19 cellular contexts compared by ENCODE assay signal in the genomic region with DNA sequence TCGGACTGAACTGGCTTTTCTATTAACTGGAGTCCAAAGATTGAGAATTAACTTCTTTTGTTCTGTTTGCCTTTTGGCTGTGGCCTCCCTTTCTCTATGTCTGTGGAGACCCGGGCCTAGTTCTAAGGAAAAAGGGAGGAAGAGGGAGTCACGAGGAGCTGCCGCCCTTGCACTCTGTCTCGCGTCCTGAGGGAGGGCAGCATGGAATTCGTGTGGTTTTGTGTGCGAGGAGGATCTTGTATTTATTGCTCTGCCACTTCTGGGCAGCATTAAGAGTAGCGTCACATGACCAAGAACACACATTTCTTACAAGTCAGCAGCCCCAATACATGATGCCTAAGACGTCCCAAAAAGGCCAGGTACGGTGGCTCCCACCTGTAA. TPM values are rescaled to one million over a fixed set of nuclear protein-coding genes. Genes with fewer than 3 reads are reported as not detected.
DNase-seq lines count a peak whose midpoint lies in the region; ATAC-seq and TF ChIP-seq lines count a peak whose summit lies in the region.
"Had no signal": no experiment of that assay in that cellular context is flagged by ENCODE, and none has a peak within 500 bp of the region (broad histone marks: within the 10 kb centered on the region; RNA-seq: fewer than 3 reads in every experiment).

No MANE protein-coding gene starts in this region.

- peaks cover 9% of the 10 kb centered on the region for H3K4me1 Mint-ChIP-seq in activated CD4-positive, alpha-beta T cell treated with anti-CD3 and anti-CD28 coated beads for 36 hours
- no peaks in the 10 kb centered on the region for H3K4me1 Mint-ChIP-seq in H9
- peaks cover 9% of the 10 kb centered on the region for H3K4me1 Mint-ChIP-seq in activated naive CD8-positive, alpha-beta T cell treated with anti-CD3 and anti-CD28 coated beads for 36 hours
- H3K4me1 Mint-ChIP-seq in natural killer cell treated with Interleukin-12 subunit alpha and Interleukin-12 subunit beta and Interleukin-15 and Interleukin-18, amount 100 ng/mL, for 72 hours (ENCODE audit: low read depth in 2 of 2), result peaks cover 10 to 12% of the 10 kb centered on the region in 2 donors

- no peak overlapping the region for H2BK12ac ChIP-seq in H9 (ENCODE audit: insufficient read length, low read depth, low read length)

- H3K23ac ChIP-seq in H9 (ENCODE audit: insufficient read length, low read depth, low read length), result no peak overlapping the region

- no peak overlapping the region for H4K8ac ChIP-seq in H9 (replicated peaks; ENCODE audit: insufficient read length, low read depth, low read length)

- no peak overlapping the region for H2BK120ac ChIP-seq in H9 (ENCODE audit: low read depth, low read length, poor library complexity, severe bottlenecking)

- no peak overlapping the region for H3T11ph ChIP-seq in H9 (ENCODE audit: low read length)

- peaks cover 0 to 16% of the 10 kb centered on the region in 2 donors for H3K36me3 ChIP-seq in aorta (ENCODE audit: control insufficient read depth in 1 of 2, insufficient read depth in 2 of 2, low read length in 1 of 2)

- H3K9ac ChIP-seq in H9 (ENCODE audit: extremely low read depth, insufficient read length, low read length), result no peak overlapping the region

- no peaks in the 10 kb centered on the region for H3K27me3 Mint-ChIP-seq in activated CD4-positive, alpha-beta T cell treated with anti-CD3 and anti-CD28 coated beads for 36 hours
- H3K27me3 Mint-ChIP-seq in H9 (ENCODE audit: low read depth), result no peaks in the 10 kb centered on the region
- no peaks in the 10 kb centered on the region for H3K27me3 Mint-ChIP-seq in activated naive CD8-positive, alpha-beta T cell treated with anti-CD3 and anti-CD28 coated beads for 36 hours
- H3K27me3 Mint-ChIP-seq in natural killer cell treated with Interleukin-12 subunit alpha and Interleukin-12 subunit beta and Interleukin-15 and Interleukin-18, amount 100 ng/mL, for 72 hours, result no peaks in the 10 kb centered on the region

- H2BK20ac ChIP-seq in H9 (ENCODE audit: low read depth, low read length, poor library complexity, severe bottlenecking), result no peak overlapping the region

- H3K4ac ChIP-seq in H9 (ENCODE audit: low read depth, low read length), result no peak overlapping the region

- H3K4me3 ChIP-seq in aorta (ENCODE audit: low read length in 2 of 2), result no peak overlapping the region
- H3K4me3 ChIP-seq: SJSA1, transverse colon had no signal

- H3K4me3 Mint-ChIP-seq in activated CD4-positive, alpha-beta T cell treated with anti-CD3 and anti-CD28 coated beads for 36 hours, result no peak overlapping the region
- H3K4me3 Mint-ChIP-seq in H9, result no peak overlapping the region
- no peak overlapping the region for H3K4me3 Mint-ChIP-seq in activated naive CD8-positive, alpha-beta T cell treated with anti-CD3 and anti-CD28 coated beads for 36 hours
- H3K4me3 Mint-ChIP-seq in natural killer cell treated with Interleukin-12 subunit alpha and Interleukin-12 subunit beta and Interleukin-15 and Interleukin-18, amount 100 ng/mL, for 72 hours, result no peak overlapping the region

- no peaks in the 10 kb centered on the region for H3K9me3 Mint-ChIP-seq in activated CD4-positive, alpha-beta T cell treated with anti-CD3 and anti-CD28 coated beads for 36 hours (ENCODE audit: low read depth)
- H3K9me3 Mint-ChIP-seq in H9, result no peaks in the 10 kb centered on the region
- H3K9me3 Mint-ChIP-seq in activated naive CD8-positive, alpha-beta T cell treated with anti-CD3 and anti-CD28 coated beads for 36 hours, result no peaks in the 10 kb centered on the region
- no peaks in the 10 kb centered on the region for H3K9me3 Mint-ChIP-seq in natural killer cell treated with Interleukin-12 subunit alpha and Interleukin-12 subunit beta and Interleukin-15 and Interleukin-18, amount 100 ng/mL, for 72 hours

- WGBS in H9 (ENCODE audit: extremely low coverage, insufficient read length, low lambda C conversion rate), result no CpG with 5 or more reads among the region's 11 CpGs
- 79 to 80% methylated on average over 11 of the region's 11 CpGs for WGBS in aorta, 2 donors

- H3K36me3 Mint-ChIP-seq in activated CD4-positive, alpha-beta T cell treated with anti-CD3 and anti-CD28 coated beads for 36 hours (ENCODE audit: low read depth), result peaks cover 51% of the 10 kb centered on the region
- H3K36me3 Mint-ChIP-seq in H9 (ENCODE audit: insufficient read depth in 1 of 3, low read depth in 3 of 3), result peaks cover 68 to 84% (median 84%) of the 10 kb centered on the region in 3 experiments; a peak in 6 of 7 replicates
- peaks cover 36% of the 10 kb centered on the region for H3K36me3 Mint-ChIP-seq in activated naive CD8-positive, alpha-beta T cell treated with anti-CD3 and anti-CD28 coated beads for 36 hours
- H3K36me3 Mint-ChIP-seq in natural killer cell treated with Interleukin-12 subunit alpha and Interleukin-12 subunit beta and Interleukin-15 and Interleukin-18, amount 100 ng/mL, for 72 hours, result peaks cover 38% of the 10 kb centered on the region

- H4K91ac ChIP-seq in H9 (ENCODE audit: insufficient read length, low read depth, low read length), result no peak overlapping the region

- no peaks in the 10 kb centered on the region for H3K79me1 ChIP-seq in H9 (ENCODE audit: insufficient read depth, low read depth, low read length, poor library complexity, severe bottlenecking)

- no peak overlapping the region for H4K5ac ChIP-seq in H9 (ENCODE audit: insufficient read length, low read depth, low read length)

- no peak overlapping the region for H2AFZ ChIP-seq in H9 (ENCODE audit: low read length)

- H3K4me2 ChIP-seq in H9 (ENCODE audit: insufficient read depth, insufficient read length, low read length), result no peak overlapping the region

- no peak for TF ChIP-seq CTCF in H9 (conservative IDR thresholded peaks at IDR 0.05)

- H2BK15ac ChIP-seq in H9 (ENCODE audit: low read depth, low read length), result no peak overlapping the region

- intact Hi-C loops in activated CD4-positive, alpha-beta T cell treated with anti-CD3 and anti-CD28 coated beads for 36 hours (cut with DNase I, micrococcal nuclease), result no loop called here
- intact Hi-C loops in aorta (cut with DNase I), result no loop called here

- no peak for DNase-seq in activated CD4-positive, alpha-beta T cell treated with anti-CD3 and anti-CD28 coated beads for 36 hours
- no peak for DNase-seq in activated CD4-positive, alpha-beta T cell treated with anti-CD3 and anti-CD28 coated beads for 48 hours
- DNase-seq in H9 (no peak), aorta (no peak), putamen (ENCODE audit: low spot score) (no peak), COLO668 (lab: John Stamatoyannopoulos, UW; ENCODE audit: unreplicated experiment) (no peak)
- no peak for DNase-seq in activated naive CD8-positive, alpha-beta T cell treated with anti-CD3 and anti-CD28 coated beads for 36 hours
- DNase-seq in natural killer cell treated with Interleukin-12 subunit alpha and Interleukin-12 subunit beta and Interleukin-15 and Interleukin-18, amount 100 ng/mL, for 72 hours (ENCODE audit: low spot score), result no peak
- DNase-seq: activated gamma-delta T cell, brain microvascular endothelial cell, NCI-H1048, NCI-H526, OCI-M1, small intestine, transverse colon had no signal

- no peaks in the 10 kb centered on the region for H3K27me3 ChIP-seq in H9 (ENCODE audit: insufficient read depth, low read length)
- no peaks in the 10 kb centered on the region for H3K27me3 ChIP-seq in aorta (ENCODE audit: control insufficient read depth in 1 of 2, insufficient read depth in 2 of 2, low read length in 1 of 2)
- H3K27me3 ChIP-seq: brain microvascular endothelial cell, SJSA1, transverse colon had no signal

- H2BK5ac ChIP-seq in H9 (ENCODE audit: insufficient read length, low read length), result no peak overlapping the region

- H2AK5ac ChIP-seq in H9 (ENCODE audit: insufficient read length, low read length), result no peak overlapping the region

- H3K9me3 ChIP-seq in H9 (ENCODE audit: control insufficient read depth, low read depth, low read length) (no peaks in the 10 kb centered on the region), aorta (ENCODE audit: control insufficient read depth, low read length) (no peaks in the 10 kb centered on the region)
- H3K9me3 ChIP-seq: SJSA1, transverse colon had no signal

- no peak for ATAC-seq in activated CD4-positive, alpha-beta T cell treated with anti-CD3 and anti-CD28 coated beads for 36 hours
- ATAC-seq in natural killer cell treated with Interleukin-12 subunit alpha and Interleukin-12 subunit beta and Interleukin-15 and Interleukin-18, amount 100 ng/mL, for 72 hours, result no peak
- ATAC-seq in aorta (ENCODE audit: low FRiP score), result no peak

- H3K56ac ChIP-seq in H9 (ENCODE audit: insufficient read length, low read depth, low read length), result no peak overlapping the region

- H3K18ac ChIP-seq in H9 (ENCODE audit: insufficient read length, low read depth, low read length), result no peak overlapping the region

- H3K14ac ChIP-seq in H9 (ENCODE audit: insufficient read depth, low read length), result no peak overlapping the region

- no peaks in the 10 kb centered on the region for H3K23me2 ChIP-seq in H9 (ENCODE audit: insufficient read length, low read depth, low read length, poor library complexity, severe bottlenecking)

- H3K4me1 ChIP-seq in H9 (ENCODE audit: insufficient read depth, low read length) (no peaks in the 10 kb centered on the region), aorta (ENCODE audit: control insufficient read depth in 1 of 2, insufficient read depth in 2 of 2, low read length in 2 of 2) (no peaks in the 10 kb centered on the region)
- H3K4me1 ChIP-seq: SJSA1, transverse colon had no signal

- no peaks in the 10 kb centered on the region for H3K79me2 ChIP-seq in H9 (ENCODE audit: insufficient read depth, low read length)

- no peaks in the 10 kb centered on the region for H4K20me1 ChIP-seq in H9 (ENCODE audit: control insufficient read depth, insufficient read depth, insufficient read length)

- H3K27ac Mint-ChIP-seq in activated CD4-positive, alpha-beta T cell treated with anti-CD3 and anti-CD28 coated beads for 36 hours, result peak overlapping the region; percentile 76
- H3K27ac Mint-ChIP-seq in H9, result peak overlapping the region in 2 of 3 experiments; percentile 46 to 61; a peak in 1 of 7 replicates
- H3K27ac Mint-ChIP-seq in activated naive CD8-positive, alpha-beta T cell treated with anti-CD3 and anti-CD28 coated beads for 36 hours, result peak overlapping the region; percentile 69
- peak overlapping the region; percentile 32 to 70 for H3K27ac Mint-ChIP-seq in natural killer cell treated with Interleukin-12 subunit alpha and Interleukin-12 subunit beta and Interleukin-15 and Interleukin-18, amount 100 ng/mL, for 72 hours

- CTCF ChIA-PET in activated CD4-positive, alpha-beta T cell treated with anti-CD3 and anti-CD28 coated beads for 36 hours (lab: Charles Lee), result interaction anchor here (1.3 kb wide), 1 partner anchor 46 kb away, joined by 4 read pairs; no protein-coding TSS in a partner anchor

- POLR2A ChIA-PET in activated CD4-positive, alpha-beta T cell treated with anti-CD3 and anti-CD28 coated beads for 36 hours (lab: Charles Lee), result no interaction called here

- H3K27ac ChIP-seq in H9 (ENCODE audit: insufficient read length, low read depth, low read length) (no peak overlapping the region), aorta (ENCODE audit: low read depth in 1 of 2, low read length in 2 of 2) (no peak overlapping the region)
- H3K27ac ChIP-seq: brain microvascular endothelial cell, SJSA1 had no signal

RNA-seq across cellular contexts. Expression of a gene that starts 23.6 kb away (rescaled TPM):
- total RNA-seq in activated CD4-positive, alpha-beta T cell treated with anti-CD3 and anti-CD28 coated beads for 36 hours, result 10 to 100 TPM; 32.3 to 45.8 TPM
- 48.9 and 51.9 TPM in 2 replicates for total RNA-seq in H9 (2021)
- 10 to 100 TPM; 25.0 to 26.8 TPM for total RNA-seq in activated naive CD8-positive, alpha-beta T cell treated with anti-CD3 and anti-CD28 coated beads for 36 hours
- total RNA-seq in natural killer cell treated with Interleukin-12 subunit alpha and Interleukin-12 subunit beta and Interleukin-15 and Interleukin-18, amount 100 ng/mL, for 72 hours, result 10 to 100 TPM; 29.8 to 65.9 TPM
- 10 to 100 TPM; 39.6 to 42.8 TPM for total RNA-seq in aorta
- 10 to 100 TPM; 41.7 to 49.7 TPM for polyA plus RNA-seq in aorta

RNA-seq across cellular contexts. Expression of a gene that starts 29.3 kb away (rescaled TPM):
- 1 to 10 TPM; 5.4 to 6.0 TPM for total RNA-seq in activated CD4-positive, alpha-beta T cell treated with anti-CD3 and anti-CD28 coated beads for 36 hours
- 6.2 and 7.3 TPM in 2 replicates for total RNA-seq in H9 (2021)
- total RNA-seq in activated naive CD8-positive, alpha-beta T cell treated with anti-CD3 and anti-CD28 coated beads for 36 hours, result 1 to 10 TPM; 4.1 to 4.8 TPM
- total RNA-seq in natural killer cell treated with Interleukin-12 subunit alpha and Interleukin-12 subunit beta and Interleukin-15 and Interleukin-18, amount 100 ng/mL, for 72 hours, result 1 to 10 TPM; 8.7 TPM
- 10 to 100 TPM; 10.3 to 11.5 TPM for total RNA-seq in aorta
- 1 to 10 TPM; 6.6 to 8.9 TPM for polyA plus RNA-seq in aorta

RNA-seq across cellular contexts. Expression of a gene that starts 54.8 kb away (rescaled TPM):
- total RNA-seq in activated CD4-positive, alpha-beta T cell treated with anti-CD3 and anti-CD28 coated beads for 36 hours, result not detected
- 0.33 and 1.2 TPM in 2 replicates for total RNA-seq in H9 (2021)
- not detected for total RNA-seq in activated naive CD8-positive, alpha-beta T cell treated with anti-CD3 and anti-CD28 coated beads for 36 hours
- total RNA-seq in natural killer cell treated with Interleukin-12 subunit alpha and Interleukin-12 subunit beta and Interleukin-15 and Interleukin-18, amount 100 ng/mL, for 72 hours, result not detected
- not detected for total RNA-seq in aorta
- not detected for polyA plus RNA-seq in aorta
- total RNA-seq: Daoy, H4, left ventricle myocardium superior, SJSA1, transverse colon had no signal
- polyA plus RNA-seq: small intestine had no signal
